In genomic region chr1:178436899-178437298, GRCh38 we compare ENCODE assay signal across 33 cellular contexts. TPM values are rescaled to one million over a fixed set of nuclear protein-coding genes. Genes with fewer than 3 reads are reported as not detected.
"Had no signal": no experiment of that assay in that cellular context is flagged by ENCODE, and none has a peak within 500 bp of the region (broad histone marks: within the 10 kb centered on the region; RNA-seq: fewer than 3 reads in every experiment).

No MANE protein-coding gene starts in this region.

- H3K27me3 Mint-ChIP-seq: progenitor cell of endocrine pancreas had no signal

- DNase-seq: hypothalamus; immature natural killer cell; kidney; left colon; left lung; lower lobe of right lung; mammary epithelial cell; mesenchymal stem cell; naive thymus-derived CD8-positive, alpha-beta T cell; occipital lobe; right lobe of liver; stimulated activated CD4-positive, alpha-beta T cell treated with anti-CD3 and anti-CD28 coated beads, Interleukin-1b, Interleukin-23, amount 100 ng/mL, for 48 hours; stimulated activated CD4-positive, alpha-beta T cell treated with anti-CD3 and anti-CD28 coated beads, Interleukin-2, amount 100 ng/mL, for 48 hours; stimulated activated CD4-positive, alpha-beta T cell treated with anti-CD3 and anti-CD28 coated beads, Interleukin-4, amount 100 ng/mL, for 4 hours; stimulated activated CD8-positive, alpha-beta memory T cell treated with anti-CD3 and anti-CD28 coated beads, Interleukin-4, amount 100 ng/mL, for 48 hours; stimulated activated naive CD4-positive, alpha-beta T cell treated with Interleukin-2 at 50 U/mL for 16 hours; stimulated activated naive CD8-positive, alpha-beta T cell treated with anti-CD3 and anti-CD28 coated beads, Interleukin-15, amount 100 ng/mL, for 72 hours; substantia nigra; transverse colon; upper lobe of right lung had no signal

- H3K9me3 ChIP-seq: left lung, lower lobe of right lung, neutrophil, right atrium auricular region, right lobe of liver, transverse colon, upper lobe of right lung had no signal

- H3K36me3 ChIP-seq: neutrophil, transverse colon had no signal

- H3K4me3 Mint-ChIP-seq: immature natural killer cell; naive thymus-derived CD8-positive, alpha-beta T cell; nephron; neural crest cell; stimulated activated memory B cell treated with anti-CD40 and anti-IgM and Interleukin-4, amounts not matched to agents 10 μg/mL and 1 μg/mL and 100 μg/mL, for 72 hours; stimulated activated naive CD8-positive, alpha-beta T cell treated with anti-CD3 and anti-CD28 coated beads, Interleukin-15, amount 100 ng/mL, for 72 hours had no signal

- H3K36me3 Mint-ChIP-seq: immature natural killer cell; naive thymus-derived CD8-positive, alpha-beta T cell had no signal

- H3K27me3 ChIP-seq: left lung, neutrophil, right atrium auricular region, right lobe of liver, transverse colon, upper lobe of right lung had no signal

- H3K27ac ChIP-seq: left lung, lower lobe of right lung, neutrophil, right atrium auricular region, right lobe of liver, transverse colon, upper lobe of right lung had no signal

- H3K4me3 ChIP-seq: left lung, lower lobe of right lung, right atrium auricular region, right lobe of liver, smooth muscle cell, transverse colon, upper lobe of right lung had no signal

- H3K9me3 Mint-ChIP-seq: nephron; stimulated activated naive CD8-positive, alpha-beta T cell treated with anti-CD3 and anti-CD28 coated beads, Interleukin-15, amount 100 ng/mL, for 72 hours had no signal

- H3K4me1 ChIP-seq: left lung, lower lobe of right lung, right atrium auricular region, right lobe of liver, transverse colon, upper lobe of right lung had no signal

- ATAC-seq: left colon; left lung; lower lobe of right lung; naive thymus-derived CD8-positive, alpha-beta T cell; right lobe of liver; stimulated activated memory B cell treated with anti-CD40 and anti-IgM and Interleukin-4, amounts not matched to agents 10 μg/mL and 1 μg/mL and 100 μg/mL, for 72 hours; stimulated activated naive CD8-positive, alpha-beta T cell treated with anti-CD3 and anti-CD28 coated beads, Interleukin-15, amount 100 ng/mL, for 72 hours; upper lobe of right lung had no signal

- H3K4me2 ChIP-seq: smooth muscle cell had no signal

- H3K4me1 Mint-ChIP-seq: immature natural killer cell; naive thymus-derived CD8-positive, alpha-beta T cell; nephron; stimulated activated memory B cell treated with anti-CD40 and anti-IgM and Interleukin-4, amounts not matched to agents 10 μg/mL and 1 μg/mL and 100 μg/mL, for 72 hours; stimulated activated naive CD8-positive, alpha-beta T cell treated with anti-CD3 and anti-CD28 coated beads, Interleukin-15, amount 100 ng/mL, for 72 hours had no signal

- H3K27ac Mint-ChIP-seq: immature natural killer cell; naive thymus-derived CD8-positive, alpha-beta T cell; nephron; progenitor cell of endocrine pancreas; stimulated activated memory B cell treated with anti-CD40 and anti-IgM and Interleukin-4, amounts not matched to agents 10 μg/mL and 1 μg/mL and 100 μg/mL, for 72 hours; stimulated activated naive CD8-positive, alpha-beta T cell treated with anti-CD3 and anti-CD28 coated beads, Interleukin-15, amount 100 ng/mL, for 72 hours had no signal

RNA-seq across cellular contexts. Expression of gene CLEC20A, which starts 59.9 kb away (rescaled TPM):
- total RNA-seq: left colon, left lung, lower lobe of right lung, mammary epithelial cell, neural crest cell, occipital lobe, osteocyte, progenitor cell of endocrine pancreas, pulmonary artery endothelial cell, renal cortical epithelial cell, right lobe of liver, skeletal muscle tissue, smooth muscle cell, temporal lobe, transverse colon, upper lobe of right lung had no signal
- polyA plus RNA-seq: liver; mammary epithelial cell; naive thymus-derived CD8-positive, alpha-beta T cell had no signal
